20 cellular contexts compared by ENCODE assay signal in the genomic region with DNA sequence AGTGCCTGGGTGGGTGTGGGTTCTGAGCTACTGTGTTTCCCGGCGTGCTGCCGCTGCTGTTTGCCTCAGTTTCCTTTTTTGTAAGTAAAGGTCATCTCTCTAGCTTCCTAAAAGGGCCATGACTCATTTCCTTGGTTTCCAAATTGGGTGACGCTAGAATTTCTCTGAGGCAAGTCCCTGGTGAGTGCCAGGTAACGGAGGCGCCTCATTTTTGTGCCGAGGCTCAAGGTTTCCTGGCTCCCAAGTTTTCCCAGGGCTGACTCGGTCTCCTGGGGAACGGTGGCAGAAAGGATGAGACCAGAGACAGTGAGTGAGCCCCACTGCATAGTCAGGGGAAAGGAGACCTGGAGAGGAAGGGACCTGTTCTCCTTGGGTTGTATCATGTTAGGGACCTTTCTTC. TPM values are rescaled to one million over a fixed set of nuclear protein-coding genes. Genes with fewer than 3 reads are reported as not detected.
DNase-seq lines count a peak whose midpoint lies in the region; ATAC-seq and TF ChIP-seq lines count a peak whose summit lies in the region.
"Had no signal": no experiment of that assay in that cellular context is flagged by ENCODE, and none has a peak within 500 bp of the region (broad histone marks: within the 10 kb centered on the region; RNA-seq: fewer than 3 reads in every experiment).

No MANE protein-coding gene starts in this region.

- no peaks in the 10 kb centered on the region for H3K79me2 ChIP-seq in osteoblast (ENCODE audit: insufficient read depth, low read length)

- intact Hi-C loops in adrenal gland (cut with DNase I), result no loop called here

- H3K36me3 ChIP-seq in adrenal gland (replicated peaks in 1 of 2) (peaks cover 0 to 11% of the 10 kb centered on the region in 2 donors), osteoblast (ENCODE audit: insufficient read depth, low read length) (no peaks in the 10 kb centered on the region)

- H3K9me3 ChIP-seq in adrenal gland (replicated peaks in 1 of 3), result no peaks in the 10 kb centered on the region
- H3K9me3 ChIP-seq in osteoblast (ENCODE audit: low read depth, low read length), result no peaks in the 10 kb centered on the region
- H3K9me3 ChIP-seq: BE2C, HAP-1 had no signal

- H3K4me1 ChIP-seq in adrenal gland (replicated peaks in 1 of 2), result peaks cover 10 to 40% of the 10 kb centered on the region in 2 donors
- no peaks in the 10 kb centered on the region for H3K4me1 ChIP-seq in osteoblast (ENCODE audit: insufficient read depth, low read length)

- 42 to 53% (median 44%) methylated on average over 9 of the region's 9 CpGs for WGBS in adrenal gland, 4 donors

- ATAC-seq in GM18858 (IDR thresholded peaks at IDR 0.05; ENCODE audit: unreplicated experiment) (no peak), HG03442 (IDR thresholded peaks at IDR 0.05; ENCODE audit: unreplicated experiment) (no peak)

- no peaks in the 10 kb centered on the region for H3K27me3 Mint-ChIP-seq in T-helper 1 cell treated with Interleukin-12 subunit alpha and Interleukin-12 subunit beta and Interleukin-4 antibody, amounts not matched to agents 30 μg/mL and 1 μg/mL, for 36 hours (ENCODE audit: low read depth)
- H3K27me3 Mint-ChIP-seq: CD4-positive, alpha-beta memory T cell had no signal

- no peak overlapping the region for H3K4me3 Mint-ChIP-seq in T-helper 1 cell treated with Interleukin-12 subunit alpha and Interleukin-12 subunit beta and Interleukin-4 antibody, amounts not matched to agents 30 μg/mL and 1 μg/mL, for 36 hours
- H3K4me3 Mint-ChIP-seq: CD4-positive, alpha-beta memory T cell had no signal

- no peak overlapping the region for H3K4me2 ChIP-seq in osteoblast (ENCODE audit: insufficient read depth, low read length)

- CTCF ChIA-PET in RWPE1 (lab: Yijun Ruan, JAX), result no interaction called here

- H3K4me1 Mint-ChIP-seq in T-helper 1 cell treated with Interleukin-12 subunit alpha and Interleukin-12 subunit beta and Interleukin-4 antibody, amounts not matched to agents 30 μg/mL and 1 μg/mL, for 36 hours (ENCODE audit: low read depth), result peaks cover 68% of the 10 kb centered on the region

- peak overlapping the region in 4 of 5 donors; percentile 3 to 64 (median 44) for H3K27ac ChIP-seq in adrenal gland
- no peak overlapping the region for H3K27ac ChIP-seq in osteoblast (ENCODE audit: low read depth, low read length)
- no peak overlapping the region for H3K27ac ChIP-seq in RWPE1
- H3K27ac ChIP-seq: 22Rv1 had no signal

- no peaks in the 10 kb centered on the region for H3K27me3 ChIP-seq in adrenal gland
- H3K27me3 ChIP-seq in osteoblast (ENCODE audit: insufficient read depth, low read length), result no peaks in the 10 kb centered on the region
- H3K27me3 ChIP-seq: BE2C had no signal

- peaks cover 61% of the 10 kb centered on the region for H3K36me3 Mint-ChIP-seq in T-helper 1 cell treated with Interleukin-12 subunit alpha and Interleukin-12 subunit beta and Interleukin-4 antibody, amounts not matched to agents 30 μg/mL and 1 μg/mL, for 36 hours (ENCODE audit: low read depth)

- TF ChIP-seq CTCF in adrenal gland (IDR thresholded peaks at IDR 0.05) (no peak), osteoblast (IDR thresholded peaks at IDR 0.05; ENCODE audit: extremely low read depth, low read depth, low read length) (no peak), RWPE1 (conservative IDR thresholded peaks at IDR 0.05; ENCODE audit: low read depth) (no peak)

- DNase-seq in T-helper 1 cell (no peak), Ammon's horn (ENCODE audit: low spot score) (peak; percentile 32), adrenal gland (peak in 2 of 7 donors; percentile 62 to 72), osteoblast (ENCODE audit: insufficient read length, low spot score, missing footprints) (peak; percentile 26), RWPE1 (ENCODE audit: low spot score) (no peak)
- DNase-seq: BE2C; CD4-positive, alpha-beta memory T cell; DMS79; IMR-90; Karpas-422; MM.1S; NCI-H1105; NCI-H1694; NCI-H510A treated with DMSO at 0.1 percent for 48 hours; SHP77 had no signal

- H2AFZ ChIP-seq in osteoblast (ENCODE audit: low read length), result no peak overlapping the region

- H3K4me3 ChIP-seq in adrenal gland, result no peak overlapping the region
- H3K4me3 ChIP-seq in osteoblast (ENCODE audit: insufficient read depth, low read length), result no peak overlapping the region
- H3K4me3 ChIP-seq: HAP-1 had no signal

- H3K9me3 Mint-ChIP-seq in T-helper 1 cell treated with Interleukin-12 subunit alpha and Interleukin-12 subunit beta and Interleukin-4 antibody, amounts not matched to agents 30 μg/mL and 1 μg/mL, for 36 hours, result no peaks in the 10 kb centered on the region
- H3K9me3 Mint-ChIP-seq: CD4-positive, alpha-beta memory T cell had no signal

- peak overlapping the region; percentile 22 for H3K27ac Mint-ChIP-seq in T-helper 1 cell treated with Interleukin-12 subunit alpha and Interleukin-12 subunit beta and Interleukin-4 antibody, amounts not matched to agents 30 μg/mL and 1 μg/mL, for 36 hours

- POLR2A ChIA-PET in RWPE1 (lab: Yijun Ruan, JAX; ENCODE audit: low non-redundant PET), result interaction anchor here (0.7 kb wide), 1 partner anchor 40 kb away, joined by 8 read pairs; no protein-coding TSS in a partner anchor

- no peaks in the 10 kb centered on the region for H4K20me1 ChIP-seq in osteoblast (ENCODE audit: insufficient read depth, low read length)

- TF ChIP-seq POLR2A in adrenal gland (IDR thresholded peaks at IDR 0.05), result no peak

RNA-seq across cellular contexts. Expression of gene MSI2, which starts 20.3 kb away (rescaled TPM):
- total RNA-seq in adrenal gland (100 to 1,000 TPM in 6 of 8 donors, 10 to 100 TPM in 2; 62.6 to 411 (median 170) TPM), osteoblast (17.4 and 23.2 TPM in 2 replicates)
- 100 to 1,000 TPM in 1 of 3 donors, 10 to 100 TPM in 2; 32.6 to 360 (median 36.7) TPM for polyA plus RNA-seq in adrenal gland

Comparison
In these comparisons a context has a peak if more than half of its experiments do, and no peak if none do; other contexts are left out.
1. DNase-seq: peak in Ammon's horn (single experiment) and osteoblast (single experiment); none in T-helper 1 cell (0 of 5) and RWPE1 (single experiment).
2. H3K27ac ChIP-seq: peak in adrenal gland (4 of 5); none in osteoblast (single experiment) and RWPE1 (single experiment).